19 cellular contexts compared by ENCODE assay signal in genomic region chr3:44659015-44659414, GRCh38. TPM values are rescaled to one million over a fixed set of nuclear protein-coding genes. Genes with fewer than 3 reads are reported as not detected.
DNase-seq lines count a peak whose midpoint lies in the region; ATAC-seq, FAIRE-seq and TF ChIP-seq lines count a peak whose summit lies in the region.
"Had no signal": no experiment of that assay in that cellular context is flagged by ENCODE, and none has a peak within 500 bp of the region (broad histone marks: within the 10 kb centered on the region; RNA-seq: fewer than 3 reads in every experiment).

No MANE protein-coding gene starts in this region.

- ATAC-seq in SK-N-SH treated with all-trans-retinoic acid at 6 μM for 48 hours = no peak
- ATAC-seq in K562 = no peak
- ATAC-seq: A549, GM23338 had no signal

- H3F3A ChIP-seq in SK-N-SH (replicated peaks; ENCODE audit: insufficient read depth) = no peaks in the 10 kb centered on the region

- no peak for DNase-seq in SK-N-SH
- DNase-seq in K562 (ENCODE audit: extremely low read depth in 1 of 4, low spot score in 3 of 4) = no peak
- DNase-seq in SIG-M5 (lab: John Stamatoyannopoulos, UW) = no peak
- DNase-seq in frontal cortex (ENCODE audit: low spot score in 2 of 2) = no peak
- DNase-seq: AML-193; Calu3; CD4-positive, alpha-beta T cell; DMS79 treated with DMSO at 0.1 percent for 48 hours; GF-D8; HCEC 1CT had no signal

- WGBS in SK-N-SH (ENCODE audit: low lambda C conversion rate) = 97% methylated on average over 7 of the region's 7 CpGs
- 89% methylated on average over 7 of the region's 7 CpGs for WGBS in K562 (ENCODE audit: insufficient coverage, low coverage, missing lambda C conversion rate)

- H3K4me2 ChIP-seq in SK-N-SH (no peak overlapping the region), K562 (ENCODE audit: insufficient read depth, low read length) (no peak overlapping the region)
- H3K4me2 ChIP-seq: A549, GM23338 had no signal

- no peaks in the 10 kb centered on the region for H3K9me2 ChIP-seq in SK-N-SH

- H4K20me1 ChIP-seq in SK-N-SH (ENCODE audit: insufficient read depth) (no peaks in the 10 kb centered on the region), K562 (replicated peaks; ENCODE audit: control insufficient read depth, insufficient read depth, low read length) (no peaks in the 10 kb centered on the region)

- H3K9me1 ChIP-seq in K562 (ENCODE audit: control insufficient read depth, insufficient read depth, low read length) = no peaks in the 10 kb centered on the region

- FAIRE-seq in K562 (lab: Jason Lieb, UNC) (no peak), frontal cortex (lab: Jason Lieb, UNC) (no peak)
- FAIRE-seq: A549, H54, HTR-8/SVneo had no signal

- no peaks in the 10 kb centered on the region for H3K4me1 ChIP-seq in SK-N-SH (ENCODE audit: control insufficient read depth in 1 of 2, insufficient read depth in 2 of 2, low read depth in 1 of 2, low read length in 1 of 2)
- no peaks in the 10 kb centered on the region for H3K4me1 ChIP-seq in HEK293 (ENCODE audit: control insufficient read depth, insufficient read depth, low read length)
- no peaks in the 10 kb centered on the region for H3K4me1 ChIP-seq in K562 (replicated peaks in 1 of 2; ENCODE audit: control insufficient read depth in 2 of 2, insufficient read depth in 2 of 2, low read length in 2 of 2)
- H3K4me1 ChIP-seq: A549 had no signal

- CTCF ChIA-PET in SK-N-SH (lab: Yijun Ruan, JAX) (no interaction called here), HEK293 (lab: Yijun Ruan, JAX) (interaction anchor here (0.6 kb wide), 1 partner anchor 39 kb away, joined by 3 read pairs; no protein-coding TSS in a partner anchor), K562 (lab: Yijun Ruan, JAX; ENCODE audit: low intra/inter-chr PET ratio) (no interaction called here)

- H2AFZ ChIP-seq in SK-N-SH (ENCODE audit: low read depth) (no peak overlapping the region), K562 (ENCODE audit: low read depth, low read length) (no peak overlapping the region)
- H2AFZ ChIP-seq: GM23338 had no signal

- no TSS peak for BruUV-seq in K562 (replicated peaks; lab: Mats Ljungman, UMichigan)

- in situ Hi-C loops in K562 (cut with MboI) = no loop called here

- H3K9ac ChIP-seq in SK-N-SH (no peak overlapping the region), K562 (ENCODE audit: insufficient read depth in 1 of 2, low read depth in 2 of 2, low read length in 2 of 2) (no peak overlapping the region)

- TF ChIP-seq EP300 in SK-N-SH (IDR thresholded peaks at IDR 0.05; ENCODE audit: borderline replicate concordance in 1 of 2, low read depth in 1 of 2, low read length in 1 of 2) = no peak
- TF ChIP-seq EP300 in K562 (IDR thresholded peaks at IDR 0.05; ENCODE audit: low read length) = no peak

- peaks cover 69 to 82% of the 10 kb centered on the region in 2 experiments for H3K36me3 ChIP-seq in SK-N-SH (replicated peaks in 1 of 2; ENCODE audit: control insufficient read depth in 1 of 2, insufficient read depth in 2 of 2, low read length in 1 of 2)
- H3K36me3 ChIP-seq in HEK293 (ENCODE audit: control insufficient read depth in 2 of 2, insufficient read depth in 1 of 2, low read length in 2 of 2) = peaks cover 6 to 84% of the 10 kb centered on the region in 2 experiments
- peaks cover 63% of the 10 kb centered on the region for H3K36me3 ChIP-seq in K562 (ENCODE audit: control insufficient read depth, insufficient read depth, low read length)

- no peaks in the 10 kb centered on the region for H3K27me3 ChIP-seq in SK-N-SH (ENCODE audit: insufficient read depth)
- H3K27me3 ChIP-seq in K562 (ENCODE audit: control insufficient read depth in 2 of 2, insufficient read depth in 2 of 2, low read length in 2 of 2) = no peaks in the 10 kb centered on the region

- H3K27ac ChIP-seq in SK-N-SH (ENCODE audit: low read depth in 2 of 2, low read length in 1 of 2) = no peak overlapping the region
- H3K27ac ChIP-seq in HEK293 (ENCODE audit: extremely low read depth, low read depth, low read length) = no peak overlapping the region
- H3K27ac ChIP-seq in K562 (ENCODE audit: extremely low read depth, low read depth, low read length) = no peak overlapping the region
- peak overlapping the region; percentile 38 for H3K27ac ChIP-seq in temporal lobe (ENCODE audit: low read depth, low read length)
- H3K27ac ChIP-seq: 22Rv1, A549, C4-2B had no signal

- H3K79me2 ChIP-seq in SK-N-SH (ENCODE audit: insufficient read depth) = peaks cover 15% of the 10 kb centered on the region; the same call in 1 of the 2 replicates
- no peaks in the 10 kb centered on the region for H3K79me2 ChIP-seq in K562 (ENCODE audit: control insufficient read depth, insufficient read depth, low read length)

- TF ChIP-seq CTCF in SK-N-SH (IDR thresholded peaks at IDR 0.05) = no peak
- no peak for TF ChIP-seq CTCF in HEK293 (tag by site-specific recombination; IDR thresholded peaks at IDR 0.05)
- TF ChIP-seq CTCF in K562 (IDR thresholded peaks at IDR 0.05 in 2 of 3, conservative IDR thresholded peaks at IDR 0.05 in 1 of 3; ENCODE audit: insufficient read depth in 2 of 3, low read depth in 1 of 3, low read length in 3 of 3) = no peak

- no peak overlapping the region; a peak in 1 of 4 replicates for H3K4me3 ChIP-seq in SK-N-SH (ENCODE audit: low read depth in 2 of 2, low read length in 1 of 2)
- no peak overlapping the region for H3K4me3 ChIP-seq in HEK293 (ENCODE audit: low read depth, low read length)
- no peak overlapping the region for H3K4me3 ChIP-seq in K562
- H3K4me3 ChIP-seq: A549, GM23338 had no signal

- POLR2A ChIA-PET in SK-N-SH (lab: Yijun Ruan, JAX) = no interaction called here
- POLR2A ChIA-PET in HEK293 (lab: Yijun Ruan, JAX) = no interaction called here
- POLR2A ChIA-PET in K562 (lab: Yijun Ruan, JAX) = interaction anchor here (1.7 kb wide), 1 partner anchor 33 kb away, joined by 3 read pairs; no protein-coding TSS in a partner anchor

- intact Hi-C loops in K562 (cut with micrococcal nuclease) = no loop called here

- H3K9me3 ChIP-seq in SK-N-SH (peaks cover 15% of the 10 kb centered on the region; the same call in 1 of the 2 replicates), HEK293 (ENCODE audit: control insufficient read depth, insufficient read depth, low read depth, low read length) (no peaks in the 10 kb centered on the region), K562 (replicated peaks; ENCODE audit: control insufficient read depth, insufficient read depth, low read depth, low read length) (peaks cover 6% of the 10 kb centered on the region; the same call in 1 of the 2 replicates)

- TF ChIP-seq RAD21 in SK-N-SH (IDR thresholded peaks at IDR 0.05; ENCODE audit: low read length) = no peak
- no peak for TF ChIP-seq RAD21 in K562 (CRISPR knock-in tag; conservative IDR thresholded peaks at IDR 0.05 in 1 of 2, IDR thresholded peaks at IDR 0.05 in 1 of 2)

- no peak for TF ChIP-seq POLR2A in K562 (conservative IDR thresholded peaks at IDR 0.05)

RNA-seq across cellular contexts. Expression of gene ZNF35, which starts 10.5 kb away (rescaled TPM):
- polyA plus RNA-seq in SK-N-SH (2012; rRNA removed) (2.4 and 4.5 TPM in 2 replicates), K562 (2011; rRNA removed) (7.5 and 8.2 TPM in 2 replicates), K562 (2014; fragmentation: Illumina TruSeq; extraction: Trizol) (12.3 and 14.8 TPM in 2 replicates), K562 (2014; fragmentation: Nextera tagmentation; extraction: Ambion mirVana) (10 to 100 TPM; 15.2 to 15.5 TPM), K562 (2014; rRNA removed) (8.0 and 8.6 TPM in 2 replicates)
- polyA plus RNA-seq in SK-N-SH (2012; cell fraction: cytosol; rRNA removed) = 3.4 and 4.3 TPM in 2 replicates
- 5.0 and 5.1 TPM in 2 replicates for polyA plus RNA-seq in SK-N-SH (2012; cell fraction: nucleus; rRNA removed)
- total RNA-seq in K562 (2011; cell fraction: chromatin; rRNA removed; ENCODE audit: low replicate concordance) = 21.1 and 34.6 TPM in 2 replicates
- 14.2 and 14.5 TPM in 2 replicates for total RNA-seq in K562 (2011; cell fraction: nucleolus; rRNA removed)
- total RNA-seq in K562 (2011; cell fraction: nucleoplasm; rRNA removed) = 10.5 and 17.5 TPM in 2 replicates
- total RNA-seq in K562 (2014; rRNA removed) (11.5 and 12.2 TPM in 2 replicates), K562 (2014; rRNA removed; fragmentation: Illumina TruSeq; extraction: Trizol) (18.2 and 21.9 TPM in 2 replicates), K562 (2015; rRNA removed; fragmentation: Illumina TruSeq; extraction: Trizol) (17.6 and 18.2 TPM in 2 replicates), K562 (2021) (13.1 and 13.7 TPM in 2 replicates), temporal lobe (17.7 TPM), frontal cortex (22.4 TPM)
- polyA plus RNA-seq in K562 (2011; cell fraction: cytosol; rRNA removed) = 2.3 and 4.0 TPM in 2 replicates
- polyA plus RNA-seq in K562 (2011; cell fraction: nucleus; rRNA removed) = 5.2 and 5.3 TPM in 2 replicates
- 5.9 and 8.2 TPM in 2 replicates for polyA plus RNA-seq in K562 (2012)
- 19.7 and 24.4 TPM in 2 replicates for polyA minus RNA-seq in K562 (2011; rRNA and poly(A)+ RNA removed)
- polyA minus RNA-seq in K562 (2011; cell fraction: cytosol; rRNA and poly(A)+ RNA removed) = 8.1 TPM in 2 replicates
- 9.7 and 17.3 TPM in 2 replicates for polyA minus RNA-seq in K562 (2011; cell fraction: nucleus; rRNA and poly(A)+ RNA removed)

RNA-seq across cellular contexts. Expression of gene ZNF197, which starts 34.2 kb away (rescaled TPM):
- polyA plus RNA-seq in SK-N-SH (2012; rRNA removed) (4.3 and 5.2 TPM in 2 replicates), K562 (2011; rRNA removed) (10.1 and 13.7 TPM in 2 replicates), K562 (2014; fragmentation: Illumina TruSeq; extraction: Trizol) (15.7 and 16.7 TPM in 2 replicates), K562 (2014; fragmentation: Nextera tagmentation; extraction: Ambion mirVana) (1 to 10 TPM; 3.5 to 3.8 TPM), K562 (2014; rRNA removed) (9.4 and 11.0 TPM in 2 replicates)
- polyA plus RNA-seq in SK-N-SH (2012; cell fraction: cytosol; rRNA removed) = 5.8 TPM in 2 replicates
- polyA plus RNA-seq in SK-N-SH (2012; cell fraction: nucleus; rRNA removed) = 3.4 and 5.5 TPM in 2 replicates
- 10.3 and 30.4 TPM in 2 replicates for total RNA-seq in K562 (2011; cell fraction: chromatin; rRNA removed; ENCODE audit: low replicate concordance)
- total RNA-seq in K562 (2011; cell fraction: nucleolus; rRNA removed) = 6.7 and 10.7 TPM in 2 replicates
- total RNA-seq in K562 (2011; cell fraction: nucleoplasm; rRNA removed) = 11.7 and 11.8 TPM in 2 replicates
- total RNA-seq in K562 (2014; rRNA removed) (12.1 and 13.1 TPM in 2 replicates), K562 (2014; rRNA removed; fragmentation: Illumina TruSeq; extraction: Trizol) (19.1 and 22.3 TPM in 2 replicates), K562 (2015; rRNA removed; fragmentation: Illumina TruSeq; extraction: Trizol) (16.1 and 18.5 TPM in 2 replicates), K562 (2021) (12.7 and 13.9 TPM in 2 replicates), temporal lobe (56.1 TPM), frontal cortex (62.4 TPM)
- polyA plus RNA-seq in K562 (2011; cell fraction: cytosol; rRNA removed) = 6.7 and 7.2 TPM in 2 replicates
- 4.9 and 7.4 TPM in 2 replicates for polyA plus RNA-seq in K562 (2011; cell fraction: nucleus; rRNA removed)
- 11.9 and 13.6 TPM in 2 replicates for polyA plus RNA-seq in K562 (2012)
- 20.4 and 23.1 TPM in 2 replicates for polyA minus RNA-seq in K562 (2011; rRNA and poly(A)+ RNA removed)
- polyA minus RNA-seq in K562 (2011; cell fraction: cytosol; rRNA and poly(A)+ RNA removed) = 7.5 and 8.1 TPM in 2 replicates
- polyA minus RNA-seq in K562 (2011; cell fraction: nucleus; rRNA and poly(A)+ RNA removed) = 8.2 and 15.3 TPM in 2 replicates

RNA-seq across cellular contexts. Expression of gene ZNF502, which starts 53.4 kb away (rescaled TPM):
- polyA plus RNA-seq in SK-N-SH (2012; rRNA removed) = 2.1 and 3.2 TPM in 2 replicates
- 2.6 and 2.7 TPM in 2 replicates for polyA plus RNA-seq in SK-N-SH (2012; cell fraction: cytosol; rRNA removed)
- 6.1 and 10.9 TPM in 2 replicates for polyA plus RNA-seq in SK-N-SH (2012; cell fraction: nucleus; rRNA removed)
- 0.60 and 2.4 TPM in 2 replicates for total RNA-seq in K562 (2011; cell fraction: chromatin; rRNA removed; ENCODE audit: low replicate concordance)
- total RNA-seq in K562 (2011; cell fraction: nucleolus; rRNA removed) = 0.66 and 0.67 TPM in 2 replicates
- 0.66 and 0.76 TPM in 2 replicates for total RNA-seq in K562 (2011; cell fraction: nucleoplasm; rRNA removed)
- total RNA-seq in K562 (2014; rRNA removed) = 0.59 and 0.61 TPM in 2 replicates
- 0.73 and 1.3 TPM in 2 replicates for total RNA-seq in K562 (2014; rRNA removed; fragmentation: Illumina TruSeq; extraction: Trizol)
- 0.68 and 0.98 TPM in 2 replicates for total RNA-seq in K562 (2015; rRNA removed; fragmentation: Illumina TruSeq; extraction: Trizol)
- total RNA-seq in K562 (2021) = 0.65 and 0.73 TPM in 2 replicates
- polyA plus RNA-seq in K562 (2011; rRNA removed) = 0.11 and 0.47 TPM in 2 replicates
- polyA plus RNA-seq in K562 (2011; cell fraction: cytosol; rRNA removed) = 0.03 and 0.07 TPM in 2 replicates
- 0.10 and 0.30 TPM in 2 replicates for polyA plus RNA-seq in K562 (2011; cell fraction: nucleus; rRNA removed)
- polyA plus RNA-seq in K562 (2012) = 0.29 and 0.84 TPM in 2 replicates
- 0.73 and 0.90 TPM in 2 replicates for polyA plus RNA-seq in K562 (2014; fragmentation: Illumina TruSeq; extraction: Trizol)
- polyA plus RNA-seq in K562 (2014; fragmentation: Nextera tagmentation; extraction: Ambion mirVana) = under 1 TPM; 0.38 to 0.67 TPM
- polyA plus RNA-seq in K562 (2014; rRNA removed) = 0.60 and 1.6 TPM in 2 replicates
- 0.15 and 0.46 TPM in 2 replicates for polyA minus RNA-seq in K562 (2011; rRNA and poly(A)+ RNA removed)
- not detected in 2 replicates for polyA minus RNA-seq in K562 (2011; cell fraction: cytosol; rRNA and poly(A)+ RNA removed)
- 0.33 and 0.40 TPM in 2 replicates for polyA minus RNA-seq in K562 (2011; cell fraction: nucleus; rRNA and poly(A)+ RNA removed)
- 10.8 TPM for total RNA-seq in temporal lobe
- 14.3 TPM for total RNA-seq in frontal cortex
